Comparison of ENCODE assay signal across 8 cellular contexts in genomic region chr9:87725356-87725899, GRCh38. TPM values are rescaled to one million over a fixed set of nuclear protein-coding genes. Genes with fewer than 3 reads are reported as not detected.
A peak's percentile ranks its signal among the peaks of the same experiment; 100 is the strongest.
DNase-seq lines count a peak whose midpoint lies in the region; ATAC-seq and TF ChIP-seq lines count a peak whose summit lies in the region.

No MANE protein-coding gene starts in this region.

- peaks cover 13% of the 10 kb centered on the region for H3K36me3 Mint-ChIP-seq in type B pancreatic cell

- no peaks in the 10 kb centered on the region for H3K27me3 Mint-ChIP-seq in type B pancreatic cell

- DNase-seq in MG63 (no peak), mesendoderm (peak; percentile 56), type B pancreatic cell (ENCODE audit: extremely low spot score, unreplicated experiment) (no peak), T1000 (lab: John Stamatoyannopoulos, UW) (no peak), NCI-H2081 treated with DMSO at 0.1 percent for 48 hours (lab: John Stamatoyannopoulos, UW) (no peak)

- peaks cover 28% of the 10 kb centered on the region for H3K36me3 ChIP-seq in MG63
- H3K36me3 ChIP-seq in duodenal mucosa (ENCODE audit: control insufficient read depth in 1 of 2, insufficient read depth in 2 of 2, low read length in 2 of 2), result peaks cover 0 to 5% of the 10 kb centered on the region in 2 donors
- H3K36me3 ChIP-seq in mesendoderm (ENCODE audit: control insufficient read depth, insufficient read depth, low read length), result no peaks in the 10 kb centered on the region

- H3K9me3 ChIP-seq in MG63, result no peaks in the 10 kb centered on the region
- no peaks in the 10 kb centered on the region for H3K9me3 ChIP-seq in duodenal mucosa (ENCODE audit: control insufficient read depth in 1 of 2, low read length in 2 of 2)

- H3K4me2 ChIP-seq in mesendoderm (ENCODE audit: low read length), result peak overlapping the region; percentile 93

- no peak overlapping the region for H3K18ac ChIP-seq in mesendoderm (ENCODE audit: low read length)

- H2BK15ac ChIP-seq in mesendoderm (replicated peaks; ENCODE audit: low read depth), result no peak overlapping the region

- no peak overlapping the region for H2BK120ac ChIP-seq in mesendoderm (ENCODE audit: low read depth, low read length)

- H3K79me1 ChIP-seq in mesendoderm (ENCODE audit: low read length), result no peaks in the 10 kb centered on the region

- H3K27ac ChIP-seq in 22Rv1 (peak overlapping the region; percentile 83), duodenal mucosa (ENCODE audit: low read depth, low read length) (peak overlapping the region; percentile 86), mesendoderm (ENCODE audit: low read depth, low read length) (no peak overlapping the region)

- no peak for ATAC-seq in HG02884 (IDR thresholded peaks at IDR 0.05; ENCODE audit: unreplicated experiment)

- H3K9ac ChIP-seq in duodenal mucosa (ENCODE audit: low read depth in 1 of 2, low read length in 2 of 2) (peak overlapping the region; percentile 66 to 82), mesendoderm (ENCODE audit: low read length) (peak overlapping the region; percentile 86)

- WGBS in mesendoderm (ENCODE audit: extremely low coverage, insufficient coverage, low lambda C conversion rate), result no CpG with 5 or more reads among the region's 25 CpGs

- peaks cover 0 to 7% of the 10 kb centered on the region in 2 donors for H3K4me1 ChIP-seq in duodenal mucosa (ENCODE audit: control insufficient read depth in 1 of 2, insufficient read depth in 2 of 2, low read length in 2 of 2)
- no peaks in the 10 kb centered on the region for H3K4me1 ChIP-seq in mesendoderm (ENCODE audit: control insufficient read depth, low read depth, low read length)

- no peak overlapping the region for H4K5ac ChIP-seq in mesendoderm (ENCODE audit: low read length)

- TF ChIP-seq CTCF in 22Rv1 (IDR thresholded peaks at IDR 0.05), result no peak
- TF ChIP-seq CTCF in type B pancreatic cell (conservative IDR thresholded peaks at IDR 0.05), result no peak

- peak overlapping the region; percentile 73 for H3K56ac ChIP-seq in mesendoderm (ENCODE audit: low read length)

- H3K79me2 ChIP-seq in mesendoderm (ENCODE audit: control insufficient read depth, insufficient read depth, low read length), result no peaks in the 10 kb centered on the region

- H3K27ac Mint-ChIP-seq in type B pancreatic cell, result peak overlapping the region; percentile 90

- no peak overlapping the region for H3K4ac ChIP-seq in mesendoderm (ENCODE audit: low read depth, low read length)

- H3K9me3 Mint-ChIP-seq in type B pancreatic cell, result no peaks in the 10 kb centered on the region

- no peak overlapping the region for H2BK5ac ChIP-seq in mesendoderm (ENCODE audit: low read length)

- H4K8ac ChIP-seq in mesendoderm (ENCODE audit: low read depth, low read length), result no peak overlapping the region

- no peaks in the 10 kb centered on the region for H3K27me3 ChIP-seq in MG63
- no peaks in the 10 kb centered on the region for H3K27me3 ChIP-seq in duodenal mucosa (ENCODE audit: control insufficient read depth in 1 of 2, insufficient read depth in 2 of 2, low read length in 2 of 2)
- no peaks in the 10 kb centered on the region for H3K27me3 ChIP-seq in mesendoderm (ENCODE audit: insufficient read depth, low read length, poor library complexity)

- no peak overlapping the region for H3K23ac ChIP-seq in mesendoderm (ENCODE audit: low read length)

- peak overlapping the region; percentile 94 for H3K4me3 Mint-ChIP-seq in type B pancreatic cell

- no peak overlapping the region for H2AK5ac ChIP-seq in mesendoderm (ENCODE audit: low read length)

- peaks cover 5% of the 10 kb centered on the region for H3K4me1 Mint-ChIP-seq in type B pancreatic cell (ENCODE audit: unreplicated experiment)

- H3K4me3 ChIP-seq in MG63 (peak overlapping the region; percentile 80), duodenal mucosa (ENCODE audit: low read depth in 1 of 2, low read length in 2 of 2) (peak overlapping the region; percentile 79 to 84), mesendoderm (ENCODE audit: low read length) (peak overlapping the region; percentile 33)

RNA-seq across cellular contexts. Expression of gene CTSL, which starts 0.5 kb away (rescaled TPM):
- total RNA-seq in MG63 (2014; rRNA removed; shearing (Covaris generic); ENCODE audit: low replicate concordance), result 165 and 178 TPM in 2 replicates
- 32.4 TPM for polyA plus RNA-seq in mesendoderm (2013, experiment 1 of 2)
- 31.7 TPM for polyA plus RNA-seq in mesendoderm (2013, experiment 2 of 2)
- total RNA-seq in type B pancreatic cell (ENCODE audit: low replicate concordance), result 85.7 and 117 TPM in 2 replicates
